In genomic region chr6:127920804-127921203, GRCh38 we compare ENCODE assay signal across 1 cellular context.
TF ChIP-seq lines count a peak whose summit lies in the region.

No MANE protein-coding gene starts in this region.

TF ChIP-seq in GM23338, 12 proteins besides CTCF, POLR2A, EP300 and RAD21 (continued from another document):
- TF ChIP-seq ZNF462 (CRISPR knock-in tag; IDR thresholded peaks at IDR 0.05) (no peak), ZNF114 (CRISPR knock-in tag; IDR thresholded peaks at IDR 0.05) (no peak), ZNF331 (CRISPR knock-in tag; IDR thresholded peaks at IDR 0.05; ENCODE audit: low read depth) (no peak), JUNB (IDR thresholded peaks at IDR 0.05; ENCODE audit: unreplicated experiment) (no peak), STAT1 (IDR thresholded peaks at IDR 0.05; ENCODE audit: unreplicated experiment) (no peak)
